In the genomic region with DNA sequence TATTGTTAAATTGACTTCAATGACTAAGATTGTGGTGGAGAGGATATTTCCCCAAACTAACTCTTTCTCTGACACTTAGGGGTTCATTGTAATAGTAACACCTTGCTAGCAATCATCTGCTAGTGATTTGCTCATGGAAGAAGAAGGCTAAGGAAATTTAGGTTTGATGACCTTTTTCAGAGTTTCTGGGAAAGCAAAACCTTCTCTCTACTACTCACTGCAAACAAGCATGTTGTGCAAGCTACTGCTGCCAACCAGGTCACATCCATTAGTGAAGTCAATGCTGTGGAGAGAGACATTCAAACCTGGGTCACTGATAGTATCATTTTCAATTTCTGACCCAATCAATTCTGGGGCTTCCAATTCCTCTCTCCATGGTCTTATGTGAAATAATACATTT, we compare ENCODE assay signal across 2 cellular contexts. TPM values are rescaled to one million over a fixed set of nuclear protein-coding genes. Genes with fewer than 3 reads are reported as not detected.
"Had no signal": no experiment of that assay in that cellular context is flagged by ENCODE, and none has a peak within 500 bp of the region (broad histone marks: within the 10 kb centered on the region; RNA-seq: fewer than 3 reads in every experiment).

No MANE protein-coding gene starts in this region.

RNA-seq across cellular contexts. Expression of a gene that starts 14.6 kb away (rescaled TPM):
- total RNA-seq: PC-3, Right ventricle myocardium superior had no signal
